ENCODE assay signal across 17 cellular contexts in the genomic region with DNA sequence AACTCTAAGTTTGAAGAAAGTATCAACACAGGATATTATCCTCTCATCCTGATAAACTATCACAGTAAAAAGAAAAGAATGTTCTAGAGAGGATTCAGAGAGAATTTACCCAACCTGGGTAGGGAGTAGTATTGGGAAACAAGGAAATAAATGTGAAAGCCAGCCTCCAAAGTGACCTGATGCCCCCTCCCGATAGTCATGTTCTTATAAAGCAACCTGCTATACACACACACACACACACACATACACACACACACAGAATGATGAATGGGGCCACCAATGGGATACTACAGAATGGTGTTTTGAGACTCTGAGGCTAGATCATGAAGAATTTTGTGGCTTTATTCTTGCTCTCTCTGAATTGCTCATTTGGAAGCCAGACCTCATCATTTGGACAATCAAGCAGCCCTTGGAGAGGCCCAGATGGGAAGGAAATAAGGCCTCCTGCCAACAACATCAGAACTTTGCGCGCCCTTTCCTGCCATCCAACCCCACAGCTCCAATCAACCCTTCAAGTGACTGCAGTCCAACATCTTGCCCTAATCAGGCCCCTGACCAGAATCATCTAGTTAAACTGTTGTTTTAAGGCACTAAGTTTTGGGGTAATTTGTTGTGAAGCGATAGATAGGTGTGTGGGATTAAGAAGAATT.
DNase-seq lines count a peak whose midpoint lies in the region; ATAC-seq and TF ChIP-seq lines count a peak whose summit lies in the region.
"Had no signal": no experiment of that assay in that cellular context is flagged by ENCODE, and none has a peak within 500 bp of the region (broad histone marks: within the 10 kb centered on the region; RNA-seq: fewer than 3 reads in every experiment).

No MANE protein-coding gene starts in this region.

- no peak overlapping the region for H3K4me3 ChIP-seq in AG10803 (ENCODE audit: low read length)
- H3K4me3 ChIP-seq: A549, GM12878 had no signal

- no peak for ATAC-seq in GM21786 (IDR thresholded peaks at IDR 0.05; ENCODE audit: unreplicated experiment)
- ATAC-seq in GM21381 (IDR thresholded peaks at IDR 0.05; ENCODE audit: unreplicated experiment), result no peak
- ATAC-seq: A549, GM12878, Panc1 had no signal

- DNase-seq in AG10803 (ENCODE audit: low read depth) (peak; percentile 10), NCI-H1092 treated with DMSO at 0.1 percent for 48 hours (lab: John Stamatoyannopoulos, UW) (peak; percentile 54), amniotic epithelial cell (ENCODE audit: low read depth) (peak; percentile 50), fibroblast of gingiva (ENCODE audit: low read depth) (peak; percentile 43), NCI-H82 (lab: John Stamatoyannopoulos, UW) (no peak), MV-4-11 (lab: John Stamatoyannopoulos, UW) (no peak)
- DNase-seq: Caco-2, KG1, NCI-H1105, NCI-H1694 treated with DMSO at 0.1 percent for 48 hours, NCI-H510A treated with DMSO at 0.1 percent for 48 hours, SHP77 had no signal

- no peak for TF ChIP-seq CTCF in AG10803 (conservative IDR thresholded peaks at IDR 0.05; ENCODE audit: low read length)

Comparison
In these comparisons a context has a peak if more than half of its experiments do, and no peak if none do; other contexts are left out.
1. DNase-seq: peak in AG10803 (single experiment), NCI-H1092 treated with DMSO at 0.1 percent for 48 hours (single experiment), amniotic epithelial cell (single experiment) and fibroblast of gingiva (single experiment); none in NCI-H82 (single experiment) and MV-4-11 (single experiment).